Comparison of ENCODE assay signal across 14 cellular contexts in the genomic region with DNA sequence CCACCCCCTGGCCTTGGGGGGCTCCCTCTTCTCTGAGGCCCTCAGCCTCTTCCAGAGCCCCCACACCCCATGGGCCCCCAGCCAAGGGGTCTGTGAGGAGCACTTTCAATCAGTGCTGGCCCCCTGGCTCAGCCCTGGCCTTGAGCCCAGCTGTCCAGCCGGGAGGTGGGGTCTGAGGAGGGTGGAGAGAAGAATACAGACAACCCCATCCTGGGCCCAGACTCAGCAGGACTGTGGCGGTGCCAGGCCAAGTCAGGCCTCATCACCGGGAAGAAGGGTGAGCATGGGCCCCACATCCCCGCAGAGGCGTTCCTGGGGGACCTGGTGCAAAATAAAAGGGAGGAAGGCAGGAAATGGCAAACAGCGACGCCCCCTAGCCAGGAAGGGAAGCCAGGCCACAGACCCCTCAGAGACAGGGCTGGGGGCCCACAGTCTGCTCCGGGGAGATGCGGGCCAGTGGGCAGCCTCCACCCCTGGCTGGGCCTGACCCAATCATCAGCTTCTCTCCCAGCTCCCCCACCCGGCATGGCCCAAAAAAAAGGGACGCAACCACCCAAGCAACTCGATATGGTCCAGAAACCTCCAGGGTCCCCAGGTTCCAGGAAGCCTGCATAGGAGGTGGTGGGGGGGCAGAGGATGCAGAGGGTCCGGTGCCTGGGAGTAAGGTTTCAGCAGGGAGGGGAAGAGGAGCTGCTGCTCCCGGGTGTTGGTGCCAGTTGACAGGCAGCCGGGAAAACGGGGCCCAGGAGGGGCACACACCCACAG. TPM values are rescaled to one million over a fixed set of nuclear protein-coding genes. Genes with fewer than 3 reads are reported as not detected.
DNase-seq lines count a peak whose midpoint lies in the region; ATAC-seq and TF ChIP-seq lines count a peak whose summit lies in the region.
"Had no signal": no experiment of that assay in that cellular context is flagged by ENCODE, and none has a peak within 500 bp of the region (broad histone marks: within the 10 kb centered on the region; RNA-seq: fewer than 3 reads in every experiment).

No MANE protein-coding gene starts in this region.

- no peak for TF ChIP-seq CTCF in left ventricle myocardium inferior (IDR thresholded peaks at IDR 0.05; ENCODE audit: borderline replicate concordance)
- no peak for TF ChIP-seq CTCF in psoas muscle (IDR thresholded peaks at IDR 0.05)

- no peaks in the 10 kb centered on the region for H3K9me3 ChIP-seq in left ventricle myocardium inferior (replicated peaks)
- H3K9me3 ChIP-seq in iPS-15b (ENCODE audit: control insufficient read depth, insufficient read depth, low read length), result no peaks in the 10 kb centered on the region
- no peaks in the 10 kb centered on the region for H3K9me3 ChIP-seq in psoas muscle

- no peak for DNase-seq in left ventricle myocardium inferior
- no peak for DNase-seq in Right ventricle myocardium inferior (ENCODE audit: missing footprints)
- DNase-seq in psoas muscle, result peak in 1 of 2 donors; percentile 60
- no peak for DNase-seq in activated naive CD4-positive, alpha-beta T cell treated with Interleukin-2 at 50 U/mL for 16 hours
- DNase-seq in ureter (ENCODE audit: low spot score), result no peak
- DNase-seq in NCI-H1436 treated with DMSO at 0.1 percent for 48 hours (lab: John Stamatoyannopoulos, UW), result no peak
- no peak for DNase-seq in SW480 (ENCODE audit: low spot score)
- DNase-seq: ACHN; activated T-cell treated with anti-CD3 and anti-CD28 coated beads, Interleukin-2, amount 50 U/mL, for 72 hours; DMS79 treated with DMSO at 0.1 percent for 48 hours; Kasumi-1; NCI-H2171 had no signal

- peak overlapping the region; percentile 35 for H3K4me3 ChIP-seq in left ventricle myocardium inferior
- H3K4me3 ChIP-seq in iPS-15b (ENCODE audit: low read depth, low read length), result peak overlapping the region; percentile 8
- H3K4me3 ChIP-seq in psoas muscle, result peak overlapping the region; percentile 57
- H3K4me3 ChIP-seq: cardiac muscle cell had no signal

- ATAC-seq in Right ventricle myocardium inferior, result no peak
- peak in 2 of 4 donors; percentile 4 to 21 for ATAC-seq in psoas muscle
- ATAC-seq: activated T-cell treated with anti-CD3 and anti-CD28 coated beads, Interleukin-2, amount 50 U/mL, for 72 hours had no signal

- WGBS in psoas muscle, 3 donors, result 19 to 38% (median 21%) methylated on average over 13 to 16 of the region's 16 CpGs

- peak overlapping the region; percentile 87 for H3K27ac ChIP-seq in left ventricle myocardium inferior (replicated peaks)
- H3K27ac ChIP-seq in psoas muscle, result peak overlapping the region; percentile 93
- H3K27ac ChIP-seq: cardiac muscle cell had no signal

- peak overlapping the region; percentile 16 for H3K9ac ChIP-seq in iPS-15b (ENCODE audit: low read depth, low read length)

- H3K27me3 ChIP-seq in left ventricle myocardium inferior (ENCODE audit: low read depth) (peaks cover 28% of the 10 kb centered on the region), iPS-15b (ENCODE audit: control insufficient read depth, insufficient read depth, low read length) (no peaks in the 10 kb centered on the region), psoas muscle (ENCODE audit: insufficient read depth in 3 of 3, low read length in 2 of 3) (no peaks in the 10 kb centered on the region)
- H3K27me3 ChIP-seq: cardiac muscle cell had no signal

- no peaks in the 10 kb centered on the region for H3K36me3 ChIP-seq in left ventricle myocardium inferior
- peaks cover 3% of the 10 kb centered on the region for H3K36me3 ChIP-seq in iPS-15b (ENCODE audit: control insufficient read depth, insufficient read depth, low read length)
- H3K36me3 ChIP-seq in psoas muscle (ENCODE audit: insufficient read depth in 1 of 2, low read depth in 1 of 2), result no peaks in the 10 kb centered on the region
- H3K36me3 ChIP-seq: cardiac muscle cell had no signal

- intact Hi-C loops in left ventricle myocardium inferior (cut with micrococcal nuclease) (no loop called here), Right ventricle myocardium inferior (cut with DNase I) (loop anchor here (5.0 kb wide), 1 partner anchor 68 kb away; no protein-coding TSS in a partner anchor), psoas muscle (cut with DNase I) (no loop called here)

- H3K4me1 ChIP-seq in left ventricle myocardium inferior, result peaks cover 85% of the 10 kb centered on the region
- peaks cover 44% of the 10 kb centered on the region for H3K4me1 ChIP-seq in iPS-15b (ENCODE audit: control insufficient read depth, insufficient read depth, low read length)
- peaks cover 90% of the 10 kb centered on the region for H3K4me1 ChIP-seq in psoas muscle

RNA-seq across cellular contexts. Expression of gene ZNF423, which starts 20.6 kb away (rescaled TPM):
- total RNA-seq in left ventricle myocardium inferior (8.6 TPM), Right ventricle myocardium inferior (8.8 TPM), psoas muscle (10 to 100 TPM; 14.4 to 30.7 (median 20.6) TPM), ureter (15.7 TPM)
- 1 to 10 TPM; 2.3 to 5.4 (median 4.4) TPM for polyA plus RNA-seq in psoas muscle
- total RNA-seq: activated T-cell treated with anti-CD3 and anti-CD28 coated beads, Interleukin-2, amount 50 U/mL, for 72 hours had no signal
